In genomic region chr18:76490040-76490439, GRCh38 we compare ENCODE assay signal across 7 cellular contexts. TPM values are rescaled to one million over a fixed set of nuclear protein-coding genes. Genes with fewer than 3 reads are reported as not detected.
A peak's percentile ranks its signal among the peaks of the same experiment; 100 is the strongest.
DNase-seq lines count a peak whose midpoint lies in the region; ATAC-seq and TF ChIP-seq lines count a peak whose summit lies in the region.

No MANE protein-coding gene starts in this region.

- H3K27ac ChIP-seq in psoas muscle, result peak overlapping the region; percentile 90

- ATAC-seq in psoas muscle, result no peak
- no peak for ATAC-seq in activated CD4-positive, CD25-positive, alpha-beta regulatory T cell treated with anti-CD3 and anti-CD28 coated beads, Interleukin-2, amount 50 U/mL, for 24 hours

- TF ChIP-seq CTCF in epithelial cell of proximal tubule (conservative IDR thresholded peaks at IDR 0.05; ENCODE audit: low read depth, low read length) (no peak), psoas muscle (IDR thresholded peaks at IDR 0.05) (no peak)

- H3K4me3 ChIP-seq in NT2/D1 (ENCODE audit: insufficient read length, low read depth), result peak overlapping the region; percentile 69
- H3K4me3 ChIP-seq in epithelial cell of proximal tubule (ENCODE audit: low read depth, low read length), result peak overlapping the region; percentile 91
- peak overlapping the region; percentile 92 for H3K4me3 ChIP-seq in psoas muscle

- H3K9me3 ChIP-seq in NT2/D1 (ENCODE audit: insufficient read depth, low read length) (no peaks in the 10 kb centered on the region), psoas muscle (no peaks in the 10 kb centered on the region)

- no peak overlapping the region for H3K9ac ChIP-seq in NT2/D1 (ENCODE audit: insufficient read length, low read depth)

- H3K36me3 ChIP-seq in NT2/D1 (ENCODE audit: insufficient read depth, insufficient read length, low read length), result no peaks in the 10 kb centered on the region
- H3K36me3 ChIP-seq in psoas muscle (ENCODE audit: insufficient read depth in 1 of 2, low read depth in 1 of 2), result no peaks in the 10 kb centered on the region

- WGBS in psoas muscle, 3 donors, result 24 to 52% (median 26%) methylated on average over 5 of the region's 5 CpGs

- H3K27me3 ChIP-seq in NT2/D1 (ENCODE audit: insufficient read depth, insufficient read length) (peaks cover 3% of the 10 kb centered on the region), psoas muscle (ENCODE audit: insufficient read depth in 3 of 3, low read length in 2 of 3) (no peaks in the 10 kb centered on the region)

- intact Hi-C loops in psoas muscle (cut with DNase I), result loop anchor here (2.0 to 10.0 kb wide), 5 partner anchors 13 to 125 kb away; no protein-coding TSS in a partner anchor

- H3K4me1 ChIP-seq in NT2/D1 (ENCODE audit: insufficient read depth, insufficient read length) (peaks cover 3% of the 10 kb centered on the region), psoas muscle (peaks cover 39% of the 10 kb centered on the region)

- DNase-seq in EL, result peak; percentile 27
- no peak for DNase-seq in NT2/D1 (ENCODE audit: low read depth, low spot score)
- no peak for DNase-seq in epithelial cell of proximal tubule (ENCODE audit: low read depth)
- DNase-seq in psoas muscle, result no peak
- no peak for DNase-seq in Ammon's horn (ENCODE audit: low spot score)
- no peak for DNase-seq in effector CD8-positive, alpha-beta T cell (lab: John Stamatoyannopoulos, UW)

RNA-seq across cellular contexts. Expression of gene ZNF516, which starts 5.0 kb away (rescaled TPM):
- 14.8 and 15.7 TPM in 2 replicates for total RNA-seq in epithelial cell of proximal tubule
- 10 to 100 TPM in 3 of 4 donors, 1 to 10 TPM in 1; 9.6 to 20.6 (median 17.2) TPM for total RNA-seq in psoas muscle
- 1 to 10 TPM; 2.4 to 8.1 (median 2.7) TPM for polyA plus RNA-seq in psoas muscle
